Comparison of ENCODE assay signal across 1 cellular context in genomic region chr1:220690140-220691038, GRCh38.
TF ChIP-seq lines count a peak whose summit lies in the region.

TSS of gene C1orf115 (plus strand) at chr1:220690363. CDS start at chr1:220690403, 40 bp downstream.

TF ChIP-seq in HepG2, 621 proteins besides CTCF, POLR2A, EP300 and RAD21 (continued from another document):
- TF ChIP-seq ZBTB26 (CRISPR knock-in tag; IDR thresholded peaks at IDR 0.05; ENCODE audit: borderline replicate concordance) (no peak; the same call in 1 of the 2 replicates), ZNF616 (CRISPR knock-in tag; IDR thresholded peaks at IDR 0.05; ENCODE audit: low read depth) (no peak), ZNF234 (CRISPR knock-in tag; conservative IDR thresholded peaks at IDR 0.05) (no peak; the same call in 1 of the 2 replicates), NCOA5 (CRISPR knock-in tag; IDR thresholded peaks at IDR 0.05) (no peak), MAF1 (CRISPR knock-in tag; IDR thresholded peaks at IDR 0.05; ENCODE audit: borderline replicate concordance) (no peak), FOXA1 (IDR thresholded peaks at IDR 0.05) (no peak), FOXA1 (CRISPR knock-in tag; IDR thresholded peaks at IDR 0.05) (peak; percentile 31; the same call in 1 of the 2 replicates), ZNF589 (CRISPR knock-in tag; conservative IDR thresholded peaks at IDR 0.05) (peak; percentile 75), ZNF580 (CRISPR knock-in tag; IDR thresholded peaks at IDR 0.05; ENCODE audit: borderline replicate concordance, low read depth) (peak; percentile 97), CHCHD3 (CRISPR knock-in tag; IDR thresholded peaks at IDR 0.05) (no peak; the same call in 1 of the 2 replicates), FOXO1 (CRISPR knock-in tag; IDR thresholded peaks at IDR 0.05) (peak; percentile 42), ZFYVE20 (CRISPR knock-in tag; IDR thresholded peaks at IDR 0.05; ENCODE audit: borderline replicate concordance, low read depth) (no peak), DNMT1 (CRISPR knock-in tag; IDR thresholded peaks at IDR 0.05) (peak; percentile 95), HOXA5 (CRISPR knock-in tag; IDR thresholded peaks at IDR 0.05) (no peak), GFI1 (CRISPR knock-in tag; IDR thresholded peaks at IDR 0.05; ENCODE audit: borderline replicate concordance) (peak; percentile 74), ZBTB40 (IDR thresholded peaks at IDR 0.05) (no peak), ZBTB40 (CRISPR knock-in tag; IDR thresholded peaks at IDR 0.05) (no peak), ZNF253 (CRISPR knock-in tag; IDR thresholded peaks at IDR 0.05; ENCODE audit: borderline replicate concordance) (peak; percentile 15; the same call in 1 of the 2 replicates), PITX1 (CRISPR knock-in tag; IDR thresholded peaks at IDR 0.05) (peak; percentile 44; the same call in 1 of the 2 replicates), DR1 (CRISPR knock-in tag; IDR thresholded peaks at IDR 0.05) (no peak; the same call in 1 of the 2 replicates), POLR2AphosphoS2 (IDR thresholded peaks at IDR 0.05; ENCODE audit: low read depth, low read length) (no peak), ZSCAN20 (CRISPR knock-in tag; IDR thresholded peaks at IDR 0.05; ENCODE audit: borderline replicate concordance) (peak; percentile 88), KDM5A (IDR thresholded peaks at IDR 0.05; ENCODE audit: borderline replicate concordance, low read length) (no peak), ZNF280B (CRISPR knock-in tag; IDR thresholded peaks at IDR 0.05; ENCODE audit: borderline replicate concordance) (peak; percentile 17), HNRNPK (IDR thresholded peaks at IDR 0.05; ENCODE audit: low read depth, low read length, poor library complexity, severe bottlenecking) (peak; percentile 74), YEATS4 (CRISPR knock-in tag; IDR thresholded peaks at IDR 0.05; ENCODE audit: borderline replicate concordance) (peak; percentile 57; the same call in 1 of the 2 replicates), NFE2 (CRISPR knock-in tag; IDR thresholded peaks at IDR 0.05) (no peak), SOX13 (IDR thresholded peaks at IDR 0.05) (no peak), SOX13 (CRISPR knock-in tag; conservative IDR thresholded peaks at IDR 0.05 in 1 of 2, IDR thresholded peaks at IDR 0.05 in 1 of 2) (peak in 1 of 2 experiments; percentile 55; a peak in 1 of 4 replicates), BCL6 (CRISPR knock-in tag; IDR thresholded peaks at IDR 0.05) (peak; percentile 42; the same call in 1 of the 2 replicates), ZFP41 (CRISPR knock-in tag; IDR thresholded peaks at IDR 0.05; ENCODE audit: borderline replicate concordance) (no peak), SP4 (CRISPR knock-in tag; IDR thresholded peaks at IDR 0.05) (no peak; the same call in none of the 2 replicates), ZNF883 (CRISPR knock-in tag; IDR thresholded peaks at IDR 0.05; ENCODE audit: not compliant biosample characterization) (peak; percentile 84), SIX1 (CRISPR knock-in tag; IDR thresholded peaks at IDR 0.05; ENCODE audit: borderline replicate concordance) (0 out of 2 replicates have a peak, but pooled peaks have one; percentile 41), SP5 (CRISPR knock-in tag; IDR thresholded peaks at IDR 0.05; ENCODE audit: borderline replicate concordance, low read depth) (peak; percentile 84), DPF2 (CRISPR knock-in tag; IDR thresholded peaks at IDR 0.05; ENCODE audit: borderline replicate concordance, low read depth) (no peak)
